Comparison of ENCODE assay signal across 21 cellular contexts in the genomic region with DNA sequence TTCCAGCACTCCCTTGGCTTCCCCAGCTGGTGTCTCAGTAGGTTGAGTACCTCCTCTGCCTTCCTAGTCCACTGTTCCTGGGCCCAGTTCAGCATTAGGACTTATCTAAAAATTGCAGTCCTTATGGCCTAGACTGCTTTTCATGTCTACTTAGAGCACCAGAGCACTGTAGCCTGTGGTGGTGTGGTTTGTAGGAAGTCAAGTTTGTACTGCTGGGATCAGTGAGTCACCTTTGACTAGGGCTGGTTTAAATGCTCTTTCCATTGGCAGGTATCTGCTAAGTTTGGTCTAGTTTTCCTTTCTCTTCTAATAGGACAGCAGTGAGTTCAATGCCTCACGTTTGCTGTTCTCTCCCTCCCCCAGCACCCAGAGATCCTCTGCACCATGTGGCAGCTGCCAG.
DNase-seq lines count a peak whose midpoint lies in the region; ATAC-seq, FAIRE-seq and TF ChIP-seq lines count a peak whose summit lies in the region.
"Had no signal": no experiment of that assay in that cellular context is flagged by ENCODE, and none has a peak within 500 bp of the region (broad histone marks: within the 10 kb centered on the region; RNA-seq: fewer than 3 reads in every experiment).

No MANE protein-coding gene starts in this region.

- DNase-seq in HT1080 (ENCODE audit: low read depth) = peak; percentile 38
- peak; percentile 10 for DNase-seq in RWPE1 (ENCODE audit: low spot score)
- DNase-seq in epithelial cell of esophagus (ENCODE audit: low read depth) = peak; percentile 74
- peak; percentile 62 for DNase-seq in myocyte (ENCODE audit: low read depth)
- DNase-seq in HTR-8/SVneo (ENCODE audit: insufficient read length, low spot score) = no peak
- DNase-seq in stimulated activated CD4-positive, alpha-beta T cell treated with anti-CD3 and anti-CD28 coated beads, Interleukin-4, amount 100 ng/mL, for 24 hours = no peak
- DNase-seq: C1 segment of cervical spinal cord, DND-41, GDM1, HCEC 1CT, KBM-7, NCI-H1092, NCI-H146, NCI-H2081 treated with DMSO at 0.1 percent for 48 hours, NCI-H526, RPMI8226, SJCRH30 had no signal

- TF ChIP-seq CTCF in RWPE1 (conservative IDR thresholded peaks at IDR 0.05; ENCODE audit: low read depth) (no peak), epithelial cell of esophagus (IDR thresholded peaks at IDR 0.05; ENCODE audit: insufficient read depth, low read depth, low read length, missing control alignments) (no peak)

- POLR2A ChIA-PET in RWPE1 (lab: Yijun Ruan, JAX; ENCODE audit: low non-redundant PET) = no interaction called here

- CTCF ChIA-PET in RWPE1 (lab: Yijun Ruan, JAX) = no interaction called here

- H3K4me3 ChIP-seq in epithelial cell of esophagus (ENCODE audit: low read length) = no peak overlapping the region
- H3K4me3 ChIP-seq: A549, GM12878, SJCRH30 had no signal

- FAIRE-seq in HTR-8/SVneo (lab: Jason Lieb, UNC) = no peak
- FAIRE-seq: A549, GM12878, GM18507 had no signal

- no peak overlapping the region for H3K27ac ChIP-seq in RWPE1
- H3K27ac ChIP-seq: A549, SJCRH30 had no signal

- no peak for ATAC-seq in HG02884 (IDR thresholded peaks at IDR 0.05; ENCODE audit: unreplicated experiment)
- ATAC-seq: A549, GM12878 had no signal

Comparison
In these comparisons a context has a peak if more than half of its experiments do, and no peak if none do; other contexts are left out.
1. DNase-seq: peak in HT1080 (single experiment), RWPE1 (single experiment), epithelial cell of esophagus (single experiment) and myocyte (single experiment); none in HTR-8/SVneo (single experiment) and stimulated activated CD4-positive, alpha-beta T cell treated with anti-CD3 and anti-CD28 coated beads, Interleukin-4, amount 100 ng/mL, for 24 hours (single experiment).